ENCODE assay signal across 8 cellular contexts in the genomic region with DNA sequence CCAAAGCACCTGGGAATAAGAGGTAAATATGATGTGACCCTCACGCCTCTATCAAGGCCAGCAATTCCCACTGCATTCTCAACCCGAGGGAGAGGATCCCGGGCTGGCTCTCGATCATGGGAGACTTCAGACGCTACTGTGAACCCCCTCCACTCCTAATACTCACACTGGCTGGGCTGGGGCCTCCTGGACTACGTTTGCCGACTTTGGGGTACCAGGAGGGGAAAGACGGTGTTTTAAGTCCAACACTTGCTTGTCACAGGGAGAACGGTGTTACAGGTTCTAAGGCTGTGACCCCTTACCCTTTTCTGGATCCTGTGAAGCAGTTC. TPM values are rescaled to one million over a fixed set of nuclear protein-coding genes. Genes with fewer than 3 reads are reported as not detected.
DNase-seq lines count a peak whose midpoint lies in the region; ATAC-seq and TF ChIP-seq lines count a peak whose summit lies in the region.

No MANE protein-coding gene starts in this region.

- H3K4me1 ChIP-seq in heart right ventricle (peaks cover 21 to 54% (median 48%) of the 10 kb centered on the region in 9 donors), sigmoid colon (peaks cover 0 to 52% (median 47%) of the 10 kb centered on the region in 4 donors)

- peak overlapping the region; percentile 99 for H3K27ac Mint-ChIP-seq in activated CD8-positive, alpha-beta T cell treated with anti-CD3 and anti-CD28 coated beads for 36 hours

- H3K4me3 ChIP-seq in heart right ventricle (peak overlapping the region; percentile 71 to 99 (median 82)), sigmoid colon (peak overlapping the region; percentile 59 to 97 (median 68))

- no peaks in the 10 kb centered on the region for H3K27me3 Mint-ChIP-seq in activated CD8-positive, alpha-beta T cell treated with anti-CD3 and anti-CD28 coated beads for 36 hours

- H3K4me1 Mint-ChIP-seq in activated CD8-positive, alpha-beta T cell treated with anti-CD3 and anti-CD28 coated beads for 36 hours (ENCODE audit: low read depth): peaks cover 47% of the 10 kb centered on the region

- TF ChIP-seq EP300 in sigmoid colon (IDR thresholded peaks at IDR 0.05): no peak

- H3K27ac ChIP-seq in heart right ventricle (peak overlapping the region; percentile 83 to 96 (median 92)), sigmoid colon (peak overlapping the region; percentile 88 to 96 (median 90))

- H3K36me3 Mint-ChIP-seq in activated CD8-positive, alpha-beta T cell treated with anti-CD3 and anti-CD28 coated beads for 36 hours (ENCODE audit: low read depth): peaks cover 75% of the 10 kb centered on the region

- DNase-seq in DMS53 (lab: John Stamatoyannopoulos, UW) (peak; percentile 56), DMS53 treated with DMSO at 0.1 percent for 48 hours (lab: John Stamatoyannopoulos, UW; ENCODE audit: unreplicated experiment) (no peak), heart right ventricle (peak in 1 of 2 donors; percentile 20), sigmoid colon (no peak), mucosa of gallbladder (ENCODE audit: low spot score) (no peak), NCI-H2029 treated with DMSO at 0.1 percent for 48 hours (lab: John Stamatoyannopoulos, UW) (no peak)
- DNase-seq in activated CD8-positive, alpha-beta T cell treated with anti-CD3 and anti-CD28 coated beads for 36 hours: no peak

- no peak for ATAC-seq in activated CD8-positive, alpha-beta T cell treated with anti-CD3 and anti-CD28 coated beads for 36 hours
- ATAC-seq in heart right ventricle: peak; percentile 0 to 45 (median 21)
- ATAC-seq in HG03108 (IDR thresholded peaks at IDR 0.05; ENCODE audit: unreplicated experiment): no peak

- no peak for TF ChIP-seq CTCF in activated CD8-positive, alpha-beta T cell treated with anti-CD3 and anti-CD28 coated beads for 36 hours (IDR thresholded peaks at IDR 0.05)
- TF ChIP-seq CTCF in heart right ventricle (IDR thresholded peaks at IDR 0.05) (no peak), sigmoid colon (IDR thresholded peaks at IDR 0.05) (no peak)

- H3K4me3 Mint-ChIP-seq in activated CD8-positive, alpha-beta T cell treated with anti-CD3 and anti-CD28 coated beads for 36 hours: peak overlapping the region; percentile 98

- H3K36me3 ChIP-seq in heart right ventricle (peaks cover 0 to 39% (median 5%) of the 10 kb centered on the region in 9 donors), sigmoid colon (peaks cover 0 to 34% (median 7%) of the 10 kb centered on the region in 4 donors)

- WGBS in heart right ventricle, 2 donors: 0% methylated on average over 9 of the region's 9 CpGs
- WGBS in sigmoid colon, 2 donors: 0% methylated on average over 9 of the region's 9 CpGs

- TF ChIP-seq POLR2A in sigmoid colon (IDR thresholded peaks at IDR 0.05): no peak

- no peaks in the 10 kb centered on the region for H3K9me3 Mint-ChIP-seq in activated CD8-positive, alpha-beta T cell treated with anti-CD3 and anti-CD28 coated beads for 36 hours

- CTCF ChIA-PET in activated CD8-positive, alpha-beta T cell treated with anti-CD3 and anti-CD28 coated beads for 36 hours (lab: Charles Lee): interaction anchor here (0.8 kb wide), 1 partner anchor 88 kb away, joined by 3 read pairs; no protein-coding TSS in a partner anchor

- POLR2A ChIA-PET in activated CD8-positive, alpha-beta T cell treated with anti-CD3 and anti-CD28 coated beads for 36 hours (lab: Charles Lee): interaction anchor here (0.9 to 4.3 kb wide), 7 partner anchors 8 to 79 kb away, joined by 3 to 45 read pairs (median 13); a partner anchor contains a TSS

- intact Hi-C loops in activated CD8-positive, alpha-beta T cell treated with anti-CD3 and anti-CD28 coated beads for 36 hours (cut with micrococcal nuclease): loop anchor here (5.0 to 10.0 kb wide), 2 partner anchors 37 to 80 kb away; a partner anchor contains a TSS
- intact Hi-C loops in heart right ventricle (cut with DNase I) (loop anchor here in 7 of 10 donors (1.0 to 10.0 kb wide), 7 partner anchors 36 to 90 kb away; a partner anchor contains a TSS), sigmoid colon (cut with DNase I) (loop anchor here (2.0 kb wide), 1 partner anchor 88 kb away; no protein-coding TSS in a partner anchor)

- H3K9me3 ChIP-seq in heart right ventricle (no peaks in the 10 kb centered on the region), sigmoid colon (no peaks in the 10 kb centered on the region)

- H3K27me3 ChIP-seq in heart right ventricle: no peaks in the 10 kb centered on the region
- no peaks in the 10 kb centered on the region for H3K27me3 ChIP-seq in sigmoid colon

RNA-seq across cellular contexts. Expression of a gene that starts 0.5 kb away (rescaled TPM):
- total RNA-seq in activated CD8-positive, alpha-beta T cell treated with anti-CD3 and anti-CD28 coated beads for 36 hours: 1,000 to 10,000 TPM; 1,203 to 1,221 TPM
- total RNA-seq in heart right ventricle (100 to 1,000 TPM; 476 to 727 (median 613) TPM), sigmoid colon (1,000 to 10,000 TPM; 1,056 to 1,536 (median 1,356) TPM), mucosa of gallbladder (599 TPM)
- polyA plus RNA-seq in heart right ventricle (1,000 to 10,000 TPM; 1,105 to 1,249 TPM), sigmoid colon (1,000 to 10,000 TPM; 1,639 to 2,405 (median 1,646) TPM)

RNA-seq across cellular contexts. Expression of a gene that starts 27.5 kb away (rescaled TPM):
- 10 to 100 TPM; 80.3 to 86.7 TPM for total RNA-seq in activated CD8-positive, alpha-beta T cell treated with anti-CD3 and anti-CD28 coated beads for 36 hours
- total RNA-seq in heart right ventricle: 1 to 10 TPM; 1.8 to 4.7 (median 3.2) TPM
- 1 to 10 TPM; 1.9 to 3.0 TPM for polyA plus RNA-seq in heart right ventricle
- total RNA-seq in sigmoid colon: 1 to 10 TPM; 3.9 to 7.5 (median 6.5) TPM
- polyA plus RNA-seq in sigmoid colon: 10 to 100 TPM in 1 of 3 donors, 1 to 10 TPM in 2; 2.4 to 11.0 (median 5.3) TPM
- total RNA-seq in mucosa of gallbladder: 3.9 TPM

RNA-seq across cellular contexts. Expression of a gene that starts 36.5 kb away (rescaled TPM):
- total RNA-seq in activated CD8-positive, alpha-beta T cell treated with anti-CD3 and anti-CD28 coated beads for 36 hours: 100 to 1,000 TPM; 381 to 406 TPM
- total RNA-seq in heart right ventricle (100 to 1,000 TPM in 9 of 10 donors, 10 to 100 TPM in 1; 100.0 to 139 (median 110) TPM), sigmoid colon (100 to 1,000 TPM in 3 of 4 donors, 10 to 100 TPM in 1; 92.8 to 156 (median 120) TPM), mucosa of gallbladder (201 TPM)
- polyA plus RNA-seq in heart right ventricle (10 to 100 TPM; 43.7 to 92.3 TPM), sigmoid colon (100 to 1,000 TPM; 179 to 209 (median 185) TPM)

RNA-seq across cellular contexts. Expression of a gene that starts 38.5 kb away (rescaled TPM):
- total RNA-seq in activated CD8-positive, alpha-beta T cell treated with anti-CD3 and anti-CD28 coated beads for 36 hours: 1 to 10 TPM in 1 of 2 experiments, under 1 TPM in 1; 0.81 to 1.8 TPM
- under 1 TPM in 2 of 10 donors, not detected in 8; 0.15 to 0.42 TPM for total RNA-seq in heart right ventricle
- under 1 TPM in 1 of 2 donors, not detected in 1; 0.13 TPM for polyA plus RNA-seq in heart right ventricle
- 10 to 100 TPM; 31.0 to 69.2 (median 55.8) TPM for total RNA-seq in sigmoid colon
- 1 to 10 TPM in 2 of 3 donors, under 1 TPM in 1; 0.92 to 3.5 (median 1.2) TPM for polyA plus RNA-seq in sigmoid colon
- total RNA-seq in mucosa of gallbladder: 19.0 TPM

Comparison
In these comparisons a context has a peak if more than half of its experiments do, and no peak if none do; other contexts are left out.
1. ATAC-seq: peak in heart right ventricle (8 of 8); none in activated CD8-positive, alpha-beta T cell treated with anti-CD3 and anti-CD28 coated beads for 36 hours (single experiment) and HG03108 (single experiment).
2. RNA of a gene that starts 27.5 kb away (total RNA-seq): 80.3 to 86.7 TPM in activated CD8-positive, alpha-beta T cell treated with anti-CD3 and anti-CD28 coated beads for 36 hours; 3.9 to 7.5 TPM in sigmoid colon, 3.9 TPM in mucosa of gallbladder (single experiment) and 1.8 to 4.7 TPM in heart right ventricle; every median in the first group is over 4 times any median in the second.